Comparison of ENCODE assay signal across 34 cellular contexts in genomic region chr4:52511825-52512224, GRCh38.
"Had no signal": no experiment of that assay in that cellular context is flagged by ENCODE, and none has a peak within 500 bp of the region (broad histone marks: within the 10 kb centered on the region; RNA-seq: fewer than 3 reads in every experiment).

No MANE protein-coding gene starts in this region.

- H3K27ac ChIP-seq: body of pancreas, breast epithelium, Peyer's patch, WERI-Rb-1 had no signal

- H3K9me3 ChIP-seq: body of pancreas, breast epithelium, MG63, Peyer's patch had no signal

- H3K36me3 ChIP-seq: breast epithelium, MG63, Peyer's patch, WERI-Rb-1 had no signal

- DNase-seq: activated CD4-positive, alpha-beta T cell treated with anti-CD3 and anti-CD28 coated beads for 1 hour; activated CD4-positive, alpha-beta T cell treated with anti-CD3 and anti-CD28 coated beads for 48 hours; activated CD4-positive, CD25-positive, alpha-beta regulatory T cell; activated CD8-positive, alpha-beta T cell treated with anti-CD3 and anti-CD28 coated beads for 36 hours; activated effector memory CD4-positive, alpha-beta T cell treated with anti-CD3 and anti-CD28 coated beads, Interleukin-2, amount 50 U/mL, for 16 hours; activated naive CD4-positive, alpha-beta T cell; activated naive CD4-positive, alpha-beta T cell treated with anti-CD3 and anti-CD28 coated beads, Interleukin-2, amount 50 U/mL, for 16 hours; activated naive CD8-positive, alpha-beta T cell treated with anti-CD3 and anti-CD28 coated beads for 36 hours; activated T-cell treated with anti-CD3 and anti-CD28 coated beads, Interleukin-2, amount 50 U/mL, for 1 hour; activated T-cell treated with anti-CD3 and anti-CD28 coated beads, Interleukin-2, amount 50 U/mL, for 72 hours; amniotic stem cell; body of pancreas; caudate nucleus; Kasumi-1; KG1; MG63; NCI-H1048; NCI-H1105 treated with DMSO at 0.1 percent for 48 hours; NCI-H1436; NCI-H1694; NCI-H2029; NCI-H345; NCI-H524 treated with DMSO at 0.1 percent for 48 hours; NK-92 treated with Interleukin-12 subunit alpha and Interleukin-12 subunit beta, amount 100 ng/mL, for 24 hours; PC-3; Peyer's patch; RPMI8226; SW 1271; T-helper 1 cell; T-helper 2 cell; T-helper 9 cell; WERI-Rb-1 had no signal

- H3K4me3 ChIP-seq: body of pancreas, breast epithelium, MG63, Peyer's patch had no signal

- ATAC-seq: activated CD8-positive, alpha-beta T cell treated with anti-CD3 and anti-CD28 coated beads for 36 hours; activated T-cell treated with anti-CD3 and anti-CD28 coated beads, Interleukin-2, amount 50 U/mL, for 72 hours; activated T-helper 17 cell treated with anti-CD3 and anti-CD28 coated beads, Interleukin-2, amount 50 U/mL, for 72 hours; body of pancreas; PC-3 had no signal

- H3K4me1 ChIP-seq: body of pancreas, breast epithelium, Peyer's patch had no signal

- H3K27me3 ChIP-seq: body of pancreas, breast epithelium, Peyer's patch had no signal
